ENCODE assay signal across 8 cellular contexts in genomic region chr10:124641282-124642075, GRCh38.
DNase-seq lines count a peak whose midpoint lies in the region; TF ChIP-seq lines count a peak whose summit lies in the region.

No MANE protein-coding gene starts in this region.

- peak overlapping the region; percentile 93 for H3K27ac ChIP-seq in HL-60 (replicated peaks)

- peak overlapping the region; percentile 35 for H3K4me2 ChIP-seq in skeletal muscle satellite cell (ENCODE audit: low read length)

- DNase-seq in activated gamma-delta T cell treated with Interleukin-2 at 50 U/mL for 16 hours, result peak; percentile 61
- no peak for DNase-seq in activated gamma-delta T cell (lab: John Stamatoyannopoulos, UW)
- DNase-seq in HL-60 (ENCODE audit: low read depth in 1 of 2, low spot score in 1 of 2), result peak; percentile 83 to 94
- peak; percentile 48 to 54 for DNase-seq in activated CD4-positive, alpha-beta T cell treated with anti-CD3 and anti-CD28 coated beads, Interleukin-2, amount 50 U/mL, for 48 hours
- DNase-seq in fibroblast of peridontal ligament (ENCODE audit: extremely low read depth), result peak; percentile 51
- no peak for DNase-seq in DMS79 treated with DMSO at 0.1 percent for 48 hours (lab: John Stamatoyannopoulos, UW)
- no peak for DNase-seq in cerebellar cortex (ENCODE audit: low spot score)

- H3K27me3 ChIP-seq in HL-60 (ENCODE audit: insufficient read depth, poor library complexity, severe bottlenecking) (no peaks in the 10 kb centered on the region), skeletal muscle satellite cell (ENCODE audit: control insufficient read depth, insufficient read depth, low read length) (no peaks in the 10 kb centered on the region)

- no peaks in the 10 kb centered on the region for H3K9me3 ChIP-seq in skeletal muscle satellite cell (replicated peaks; ENCODE audit: low read length)

- H3K9ac ChIP-seq in skeletal muscle satellite cell (ENCODE audit: low read depth, low read length), result no peak overlapping the region

- H3K36me3 ChIP-seq in skeletal muscle satellite cell (ENCODE audit: insufficient read depth, low read length), result no peaks in the 10 kb centered on the region

- peaks cover 24% of the 10 kb centered on the region for H3K4me1 ChIP-seq in skeletal muscle satellite cell (ENCODE audit: control insufficient read depth, insufficient read depth, low read length)

- H3K4me3 ChIP-seq in HL-60 (replicated peaks; ENCODE audit: insufficient read depth, low read length) (no peak overlapping the region), skeletal muscle satellite cell (ENCODE audit: low read length) (no peak overlapping the region)

- no peak for TF ChIP-seq CTCF in HL-60 (IDR thresholded peaks at IDR 0.05; ENCODE audit: insufficient read depth, low read length)

Comparison
In these comparisons a context has a peak if more than half of its experiments do, and no peak if none do; other contexts are left out.
1. DNase-seq: peak in activated gamma-delta T cell treated with Interleukin-2 at 50 U/mL for 16 hours (single experiment), HL-60 (2 of 2), activated CD4-positive, alpha-beta T cell treated with anti-CD3 and anti-CD28 coated beads, Interleukin-2, amount 50 U/mL, for 48 hours (2 of 2) and fibroblast of peridontal ligament (single experiment); none in activated gamma-delta T cell (single experiment), DMS79 treated with DMSO at 0.1 percent for 48 hours (single experiment) and cerebellar cortex (single experiment).